17 cellular contexts compared by ENCODE assay signal in genomic region chr6:75619230-75619899, GRCh38. TPM values are rescaled to one million over a fixed set of nuclear protein-coding genes. Genes with fewer than 3 reads are reported as not detected.
A peak's percentile ranks its signal among the peaks of the same experiment; 100 is the strongest.
DNase-seq lines count a peak whose midpoint lies in the region; ATAC-seq and TF ChIP-seq lines count a peak whose summit lies in the region.
"Had no signal": no experiment of that assay in that cellular context is flagged by ENCODE, and none has a peak within 500 bp of the region (broad histone marks: within the 10 kb centered on the region; RNA-seq: fewer than 3 reads in every experiment).

No MANE protein-coding gene starts in this region.

- H3K9me3 Mint-ChIP-seq in activated CD4-positive, alpha-beta T cell treated with anti-CD3 and anti-CD28 coated beads, Interleukin-2, amount 10 ng/mL, durations not matched to agents 24 days and 14 days, result peaks cover 9% of the 10 kb centered on the region
- H3K9me3 Mint-ChIP-seq in central memory CD8-positive, alpha-beta T cell, result no peaks in the 10 kb centered on the region
- no peaks in the 10 kb centered on the region for H3K9me3 Mint-ChIP-seq in stimulated activated naive B cell treated with anti-CD40 and anti-IgM and Interleukin-4, amounts not matched to agents 10 μg/mL and 1 μg/mL and 100 μg/mL, for 72 hours
- H3K9me3 Mint-ChIP-seq: activated T-helper 1 cell treated with anti-CD3 and anti-CD28 coated beads, Interleukin-12 subunit alpha, Interleukin-12 subunit beta, Interleukin-2, Interleukin-4 antibody, amounts not matched to agents 30 ng/mL and 10 ng/mL and 1 ng/mL, durations not matched to agents 14 hours and 24 hours and 36 hours had no signal

- no peak overlapping the region for H3K4me3 Mint-ChIP-seq in activated CD4-positive, alpha-beta T cell treated with anti-CD3 and anti-CD28 coated beads, Interleukin-2, amount 10 ng/mL, durations not matched to agents 24 days and 14 days
- peak overlapping the region; percentile 1 for H3K4me3 Mint-ChIP-seq in central memory CD8-positive, alpha-beta T cell
- H3K4me3 Mint-ChIP-seq in stimulated activated naive B cell treated with anti-CD40 and anti-IgM and Interleukin-4, amounts not matched to agents 10 μg/mL and 1 μg/mL and 100 μg/mL, for 72 hours, result no peak overlapping the region
- H3K4me3 Mint-ChIP-seq: activated T-helper 1 cell treated with anti-CD3 and anti-CD28 coated beads, Interleukin-12 subunit alpha, Interleukin-12 subunit beta, Interleukin-2, Interleukin-4 antibody, amounts not matched to agents 30 ng/mL and 10 ng/mL and 1 ng/mL, durations not matched to agents 14 hours and 24 hours and 36 hours had no signal

- intact Hi-C loops in activated CD4-positive, alpha-beta T cell treated with anti-CD3 and anti-CD28 coated beads, Interleukin-2, amount 10 ng/mL, durations not matched to agents 24 days and 14 days (cut with micrococcal nuclease), result no loop called here
- intact Hi-C loops in stomach (cut with DNase I; ENCODE audit: low total_unique reads) (no loop called here), lower lobe of right lung (cut with DNase I) (no loop called here)

- peak overlapping the region; percentile 54 for H3K27ac Mint-ChIP-seq in activated CD4-positive, alpha-beta T cell treated with anti-CD3 and anti-CD28 coated beads, Interleukin-2, amount 10 ng/mL, durations not matched to agents 24 days and 14 days
- peak overlapping the region; percentile 72 for H3K27ac Mint-ChIP-seq in central memory CD8-positive, alpha-beta T cell (ENCODE audit: low read depth)
- H3K27ac Mint-ChIP-seq in stimulated activated naive B cell treated with anti-CD40 and anti-IgM and Interleukin-4, amounts not matched to agents 10 μg/mL and 1 μg/mL and 100 μg/mL, for 72 hours, result no peak overlapping the region
- H3K27ac Mint-ChIP-seq: activated T-helper 1 cell treated with anti-CD3 and anti-CD28 coated beads, Interleukin-12 subunit alpha, Interleukin-12 subunit beta, Interleukin-2, Interleukin-4 antibody, amounts not matched to agents 30 ng/mL and 10 ng/mL and 1 ng/mL, durations not matched to agents 14 hours and 24 hours and 36 hours had no signal

- H3K4me1 ChIP-seq in stomach (peaks cover 17 to 86% (median 51%) of the 10 kb centered on the region in 4 donors), lower lobe of right lung (peaks cover 37% of the 10 kb centered on the region)

- no peaks in the 10 kb centered on the region for H3K27me3 ChIP-seq in stomach
- H3K27me3 ChIP-seq in lower lobe of right lung (ENCODE audit: low read depth), result no peaks in the 10 kb centered on the region
- H3K27me3 ChIP-seq: upper lobe of left lung had no signal

- no peak for DNase-seq in activated CD4-positive, alpha-beta T cell treated with anti-CD3 and anti-CD28 coated beads, Interleukin-2, amount 10 ng/mL, durations not matched to agents 24 days and 14 days
- no peak for DNase-seq in activated CD4-positive, alpha-beta T cell treated with anti-CD3 and anti-CD28 coated beads, Interleukin-2, amount 50 U/mL, for 48 hours
- DNase-seq in central memory CD8-positive, alpha-beta T cell (ENCODE audit: low spot score in 2 of 2), result no peak
- no peak for DNase-seq in left lobe of liver (ENCODE audit: low spot score)
- DNase-seq in stomach, result no peak
- DNase-seq in NCI-H2029 (lab: John Stamatoyannopoulos, UW), result no peak
- no peak for DNase-seq in lower lobe of right lung
- no peak for DNase-seq in stimulated activated naive B cell treated with anti-CD40 and anti-IgM and Interleukin-4, amounts not matched to agents 10 μg/mL and 1 μg/mL and 100 μg/mL, for 72 hours
- DNase-seq: KG1, NCI-H2029 treated with DMSO at 0.1 percent for 48 hours, upper lobe of left lung had no signal

- peaks cover 29% of the 10 kb centered on the region for H3K36me3 Mint-ChIP-seq in activated CD4-positive, alpha-beta T cell treated with anti-CD3 and anti-CD28 coated beads, Interleukin-2, amount 10 ng/mL, durations not matched to agents 24 days and 14 days (ENCODE audit: low read depth)
- H3K36me3 Mint-ChIP-seq in central memory CD8-positive, alpha-beta T cell (ENCODE audit: insufficient read depth), result peaks cover 17% of the 10 kb centered on the region
- H3K36me3 Mint-ChIP-seq in stimulated activated naive B cell treated with anti-CD40 and anti-IgM and Interleukin-4, amounts not matched to agents 10 μg/mL and 1 μg/mL and 100 μg/mL, for 72 hours, result peaks cover 11 to 28% of the 10 kb centered on the region in 2 donors

- H3K9me3 ChIP-seq in stomach, result no peaks in the 10 kb centered on the region
- no peaks in the 10 kb centered on the region for H3K9me3 ChIP-seq in lower lobe of right lung
- H3K9me3 ChIP-seq: upper lobe of left lung had no signal

- H3K4me3 ChIP-seq in stomach (no peak overlapping the region), lower lobe of right lung (no peak overlapping the region)
- H3K4me3 ChIP-seq: A549, skin epidermis, upper lobe of left lung had no signal

- H3K36me3 ChIP-seq in stomach (peaks cover 0 to 13% (median 4%) of the 10 kb centered on the region in 4 donors), lower lobe of right lung (peaks cover 14% of the 10 kb centered on the region)

- no peaks in the 10 kb centered on the region for H3K27me3 Mint-ChIP-seq in activated CD4-positive, alpha-beta T cell treated with anti-CD3 and anti-CD28 coated beads, Interleukin-2, amount 10 ng/mL, durations not matched to agents 24 days and 14 days
- H3K27me3 Mint-ChIP-seq in central memory CD8-positive, alpha-beta T cell, result no peaks in the 10 kb centered on the region
- no peaks in the 10 kb centered on the region for H3K27me3 Mint-ChIP-seq in stimulated activated naive B cell treated with anti-CD40 and anti-IgM and Interleukin-4, amounts not matched to agents 10 μg/mL and 1 μg/mL and 100 μg/mL, for 72 hours
- H3K27me3 Mint-ChIP-seq: brain had no signal

- no peak for TF ChIP-seq CTCF in stomach (IDR thresholded peaks at IDR 0.05)
- TF ChIP-seq CTCF in lower lobe of right lung (IDR thresholded peaks at IDR 0.05), result no peak

- ATAC-seq in central memory CD8-positive, alpha-beta T cell (replicated peaks; ENCODE audit: extremely low read depth, poor library complexity, severe bottlenecking), result no peak
- peak; percentile 35 for ATAC-seq in left lobe of liver
- no peak for ATAC-seq in lower lobe of right lung
- ATAC-seq in stimulated activated naive B cell treated with anti-CD40 and anti-IgM and Interleukin-4, amounts not matched to agents 10 μg/mL and 1 μg/mL and 100 μg/mL, for 72 hours (replicated peaks), result no peak
- ATAC-seq: A549, SK-N-SH treated with all-trans-retinoic acid at 6 μM for 48 hours had no signal

- H3K4me1 Mint-ChIP-seq in activated CD4-positive, alpha-beta T cell treated with anti-CD3 and anti-CD28 coated beads, Interleukin-2, amount 10 ng/mL, durations not matched to agents 24 days and 14 days, result peaks cover 30% of the 10 kb centered on the region
- peaks cover 57% of the 10 kb centered on the region for H3K4me1 Mint-ChIP-seq in central memory CD8-positive, alpha-beta T cell
- peaks cover 28 to 61% of the 10 kb centered on the region in 2 donors for H3K4me1 Mint-ChIP-seq in stimulated activated naive B cell treated with anti-CD40 and anti-IgM and Interleukin-4, amounts not matched to agents 10 μg/mL and 1 μg/mL and 100 μg/mL, for 72 hours

- TF ChIP-seq POLR2A in stomach (IDR thresholded peaks at IDR 0.05), result no peak

- WGBS in stomach, 5 donors, result 46 to 72% (median 68%) methylated on average over 5 of the region's 5 CpGs

- TF ChIP-seq EP300 in stomach (IDR thresholded peaks at IDR 0.05), result no peak

- H3K27ac ChIP-seq in stomach (peak overlapping the region in 3 of 5 donors; percentile 16 to 62 (median 25)), lower lobe of right lung (no peak overlapping the region)
- H3K27ac ChIP-seq: A549, epithelial cell of prostate, skin epidermis had no signal

RNA-seq across cellular contexts. Expression of gene SENP6, which starts 17.7 kb away (rescaled TPM):
- total RNA-seq in activated CD4-positive, alpha-beta T cell treated with anti-CD3 and anti-CD28 coated beads, Interleukin-2, amount 10 ng/mL, durations not matched to agents 24 days and 14 days, result 76.7 and 79.4 TPM in 2 replicates
- total RNA-seq in left lobe of liver (23.9 TPM), stomach (100 to 1,000 TPM; 101 to 251 (median 168) TPM), lower lobe of right lung (84.4 TPM)
- polyA plus RNA-seq in stomach, result 10 to 100 TPM; 17.7 to 30.4 (median 23.8) TPM
